ENCODE assay signal across 20 cellular contexts in genomic region chr3:24793896-24794295, GRCh38.
"Had no signal": no experiment of that assay in that cellular context is flagged by ENCODE, and none has a peak within 500 bp of the region (broad histone marks: within the 10 kb centered on the region; RNA-seq: fewer than 3 reads in every experiment).

No MANE protein-coding gene starts in this region.

- DNase-seq: activated CD4-positive, alpha-beta T cell treated with anti-CD3 and anti-CD28 coated beads, Interleukin-2, amount 10 ng/mL, durations not matched to agents 7 days and 5 days; activated CD4-positive, CD25-positive, alpha-beta regulatory T cell treated with anti-CD3 and anti-CD28 coated beads, Interleukin-2, amount 50 U/mL, for 72 hours; activated CD8-positive, alpha-beta T cell treated with anti-CD3 and anti-CD28 coated beads, Interleukin-2, amount 10 ng/mL, durations not matched to agents 7 days and 5 days; activated gamma-delta T cell; anterior cingulate cortex; body of pancreas; effector CD4-positive, alpha-beta T cell; erythroblast; foreskin fibroblast; heart right ventricle; islet precursor cell; left cardiac atrium; mesenchymal stem cell; naive B cell; nucleus accumbens; right cardiac atrium; substantia nigra; thyroid gland; WERI-Rb-1 had no signal

- H3K36me3 ChIP-seq: heart right ventricle, thyroid gland, WERI-Rb-1 had no signal

- H3K9me3 ChIP-seq: body of pancreas, heart right ventricle, thyroid gland had no signal

- H3K27me3 ChIP-seq: body of pancreas, thyroid gland had no signal

- H3K4me3 ChIP-seq: body of pancreas, heart right ventricle, thyroid gland had no signal

- H3K4me1 ChIP-seq: body of pancreas, heart right ventricle, parathyroid adenoma, thyroid gland had no signal

- H3K27ac ChIP-seq: body of pancreas, heart right ventricle, parathyroid adenoma, thyroid gland, WERI-Rb-1 had no signal
